24 cellular contexts compared by ENCODE assay signal in the genomic region with DNA sequence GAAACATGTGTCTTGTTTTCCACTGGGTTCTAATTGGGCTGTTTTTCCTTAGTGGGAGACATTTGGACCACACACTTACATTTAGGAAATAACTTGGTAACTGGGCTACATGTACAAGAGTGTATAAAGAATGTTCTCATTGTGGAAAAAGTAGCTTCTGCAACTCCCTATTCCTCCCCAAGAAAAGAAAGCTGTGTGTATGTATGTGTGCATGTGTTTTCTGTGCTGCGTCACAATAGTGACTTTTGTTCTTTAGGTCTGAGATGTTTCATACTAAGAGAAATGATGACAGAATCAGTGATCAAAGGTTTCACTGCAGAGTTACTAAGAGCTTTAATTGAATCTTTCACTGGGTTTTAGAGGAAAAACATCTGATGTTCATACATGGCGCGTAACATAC.
"Had no signal": no experiment of that assay in that cellular context is flagged by ENCODE, and none has a peak within 500 bp of the region (broad histone marks: within the 10 kb centered on the region; RNA-seq: fewer than 3 reads in every experiment).

No MANE protein-coding gene starts in this region.

- H3K36me3 Mint-ChIP-seq: activated CD4-positive, alpha-beta memory T cell treated with anti-CD3 and anti-CD28 coated beads for 36 hours; activated naive CD4-positive, alpha-beta T cell treated with anti-CD3 and anti-CD28 coated beads, Interleukin-2, amount 50 U/mL, for 72 hours; brain had no signal

- H3K27me3 Mint-ChIP-seq: activated naive CD8-positive, alpha-beta T cell treated with anti-CD3 and anti-CD28 coated beads, Interleukin-2, amount 50 U/mL, for 24 hours; brain; IgD-negative memory B cell had no signal

- ATAC-seq: activated naive CD4-positive, alpha-beta T cell treated with anti-CD3 and anti-CD28 coated beads, Interleukin-2, amount 50 U/mL, for 72 hours; activated naive CD8-positive, alpha-beta T cell treated with anti-CD3 and anti-CD28 coated beads, Interleukin-2, amount 50 U/mL, for 24 hours; activated T-cell treated with anti-CD3 and anti-CD28 coated beads, Interleukin-2, amount 50 U/mL, for 4 hours; Right ventricle myocardium inferior; T-helper 17 cell had no signal

- H3K4me3 Mint-ChIP-seq: activated CD4-positive, alpha-beta memory T cell treated with anti-CD3 and anti-CD28 coated beads for 36 hours; activated CD4-positive, alpha-beta T cell treated with anti-CD3 and anti-CD28 coated beads, Interleukin-2, amount 10 ng/mL, durations not matched to agents 7 days and 5 days; activated naive CD8-positive, alpha-beta T cell treated with anti-CD3 and anti-CD28 coated beads, Interleukin-2, amount 50 U/mL, for 24 hours; activated T-cell treated with anti-CD3 and anti-CD28 coated beads, Interleukin-2, amount 50 U/mL, for 4 hours; T-helper 17 cell had no signal

- H3K27ac Mint-ChIP-seq: activated CD4-positive, alpha-beta memory T cell treated with anti-CD3 and anti-CD28 coated beads for 36 hours; activated CD4-positive, alpha-beta T cell treated with anti-CD3 and anti-CD28 coated beads, Interleukin-2, amount 10 ng/mL, durations not matched to agents 7 days and 5 days; activated naive CD4-positive, alpha-beta T cell treated with anti-CD3 and anti-CD28 coated beads, Interleukin-2, amount 50 U/mL, for 72 hours; activated naive CD8-positive, alpha-beta T cell treated with anti-CD3 and anti-CD28 coated beads, Interleukin-2, amount 50 U/mL, for 24 hours; IgD-negative memory B cell; T-helper 17 cell had no signal

- H3K4me1 Mint-ChIP-seq: activated CD4-positive, alpha-beta T cell treated with anti-CD3 and anti-CD28 coated beads, Interleukin-2, amount 10 ng/mL, durations not matched to agents 7 days and 5 days; activated naive CD8-positive, alpha-beta T cell treated with anti-CD3 and anti-CD28 coated beads, Interleukin-2, amount 50 U/mL, for 24 hours had no signal

- H3K9me3 Mint-ChIP-seq: activated CD4-positive, alpha-beta memory T cell treated with anti-CD3 and anti-CD28 coated beads for 36 hours; activated CD4-positive, alpha-beta T cell treated with anti-CD3 and anti-CD28 coated beads, Interleukin-2, amount 10 ng/mL, durations not matched to agents 7 days and 5 days; activated naive CD4-positive, alpha-beta T cell treated with anti-CD3 and anti-CD28 coated beads, Interleukin-2, amount 50 U/mL, for 72 hours; activated naive CD8-positive, alpha-beta T cell treated with anti-CD3 and anti-CD28 coated beads, Interleukin-2, amount 50 U/mL, for 24 hours; activated T-cell treated with anti-CD3 and anti-CD28 coated beads, Interleukin-2, amount 50 U/mL, for 4 hours; brain had no signal

- DNase-seq: activated CD4-positive, alpha-beta memory T cell treated with anti-CD3 and anti-CD28 coated beads for 36 hours; activated CD4-positive, alpha-beta T cell treated with anti-CD3 and anti-CD28 coated beads, Interleukin-2, amount 10 ng/mL, durations not matched to agents 7 days and 5 days; activated CD4-positive, CD25-positive, alpha-beta regulatory T cell; activated CD8-positive, alpha-beta memory T cell treated with anti-CD3 and anti-CD28 coated beads for 24 hours; activated effector memory CD4-positive, alpha-beta T cell treated with anti-CD3 and anti-CD28 coated beads, Interleukin-2, amount 50 U/mL, for 16 hours; activated naive CD4-positive, alpha-beta T cell treated with Interleukin-2 at 50 U/mL for 16 hours; activated naive CD8-positive, alpha-beta T cell treated with anti-CD3 and anti-CD28 coated beads, Interleukin-2, amount 50 U/mL, for 24 hours; activated T-cell treated with anti-CD3 and anti-CD28 coated beads, Interleukin-2, amount 50 U/mL, for 4 hours; amniotic stem cell; KG1; NCI-H1105 treated with DMSO at 0.1 percent for 48 hours; NCI-H146; NCI-H1930; NCI-H2171; NCI-H226; NCI-H526; NCI-H774; RPMI8226; T-helper 17 cell; T-helper 9 cell had no signal
